ENCODE assay signal across 8 cellular contexts in the genomic region with DNA sequence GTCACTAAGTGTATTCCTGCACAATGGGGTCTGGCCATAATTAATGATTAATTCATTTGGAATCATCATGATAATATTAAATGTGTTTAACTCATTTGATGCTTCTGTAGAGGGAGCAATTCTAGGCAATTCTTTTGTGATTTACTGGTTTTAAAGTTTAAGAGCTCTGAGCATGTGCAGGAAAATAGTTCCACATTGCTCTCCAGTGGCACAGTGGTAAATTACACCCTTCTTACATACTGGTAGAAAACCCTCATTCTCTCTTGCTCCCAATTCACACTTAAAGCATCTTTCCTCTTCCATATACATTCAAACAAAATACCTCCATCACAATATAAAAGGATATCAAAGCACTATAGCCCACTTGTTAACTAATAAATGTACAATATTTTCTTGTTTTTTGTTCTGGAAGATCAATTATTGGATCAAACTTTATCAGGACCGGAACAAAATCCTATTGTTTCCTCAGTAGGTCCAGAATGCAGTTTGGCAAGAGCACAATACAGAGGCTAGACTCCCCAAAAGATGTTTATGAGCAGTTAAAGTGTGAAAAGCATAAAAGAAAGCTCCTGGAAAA.
DNase-seq lines count a peak whose midpoint lies in the region; ATAC-seq and TF ChIP-seq lines count a peak whose summit lies in the region.

No MANE protein-coding gene starts in this region.

- POLR2A ChIA-PET in activated CD8-positive, alpha-beta T cell treated with anti-CD3 and anti-CD28 coated beads for 36 hours (lab: Charles Lee) = no interaction called here
- POLR2A ChIA-PET in activated CD8-positive, alpha-beta T cell treated with anti-CD3 and anti-CD28 coated beads, Interleukin-2, amount 10 ng/mL, durations not matched to agents 7 days and 5 days (lab: Charles Lee) = no interaction called here

- H3K36me3 ChIP-seq in WERI-Rb-1 (no peaks in the 10 kb centered on the region), left lung (no peaks in the 10 kb centered on the region), uterus (no peaks in the 10 kb centered on the region)

- intact Hi-C loops in activated CD8-positive, alpha-beta T cell treated with anti-CD3 and anti-CD28 coated beads for 36 hours (cut with micrococcal nuclease) = no loop called here
- intact Hi-C loops in left lung (cut with DNase I) (loop anchor here in 1 of 2 donors (10.0 kb wide), 1 partner anchor 65 kb away; no protein-coding TSS in a partner anchor), uterus (cut with DNase I; ENCODE audit: low total_unique reads) (no loop called here)

- no peak overlapping the region for H3K27ac ChIP-seq in WERI-Rb-1
- H3K27ac ChIP-seq in left lung = no peak overlapping the region
- H3K27ac ChIP-seq in uterus = no peak overlapping the region

- H3K4me3 Mint-ChIP-seq in activated CD8-positive, alpha-beta T cell treated with anti-CD3 and anti-CD28 coated beads for 36 hours = no peak overlapping the region
- H3K4me3 Mint-ChIP-seq in activated CD8-positive, alpha-beta T cell treated with anti-CD3 and anti-CD28 coated beads, Interleukin-2, amount 10 ng/mL, durations not matched to agents 7 days and 5 days = no peak overlapping the region

- no peak overlapping the region for H3K4me3 ChIP-seq in WERI-Rb-1 (ENCODE audit: low read depth, low read length)
- no peak overlapping the region for H3K4me3 ChIP-seq in left lung
- H3K4me3 ChIP-seq in uterus = no peak overlapping the region

- H3K27me3 ChIP-seq in WERI-Rb-1 (ENCODE audit: insufficient read depth, low read depth, severe bottlenecking) (no peaks in the 10 kb centered on the region), left lung (no peaks in the 10 kb centered on the region), uterus (no peaks in the 10 kb centered on the region)

- peaks cover under 1% of the 10 kb centered on the region for H3K9me3 Mint-ChIP-seq in activated CD8-positive, alpha-beta T cell treated with anti-CD3 and anti-CD28 coated beads for 36 hours
- H3K9me3 Mint-ChIP-seq in activated CD8-positive, alpha-beta T cell treated with anti-CD3 and anti-CD28 coated beads, Interleukin-2, amount 10 ng/mL, durations not matched to agents 7 days and 5 days (ENCODE audit: insufficient read depth) = no peaks in the 10 kb centered on the region

- H3K9me3 ChIP-seq in WERI-Rb-1 (ENCODE audit: severe bottlenecking) = no peaks in the 10 kb centered on the region
- H3K9me3 ChIP-seq in left lung = no peaks in the 10 kb centered on the region
- no peaks in the 10 kb centered on the region for H3K9me3 ChIP-seq in uterus

- no peaks in the 10 kb centered on the region for H3K36me3 Mint-ChIP-seq in activated CD8-positive, alpha-beta T cell treated with anti-CD3 and anti-CD28 coated beads for 36 hours (ENCODE audit: low read depth)
- no peaks in the 10 kb centered on the region for H3K36me3 Mint-ChIP-seq in activated CD8-positive, alpha-beta T cell treated with anti-CD3 and anti-CD28 coated beads, Interleukin-2, amount 10 ng/mL, durations not matched to agents 7 days and 5 days (ENCODE audit: low read depth)

- TF ChIP-seq POLR2A in uterus (IDR thresholded peaks at IDR 0.05) = no peak

- DNase-seq in activated CD8-positive, alpha-beta T cell treated with anti-CD3 and anti-CD28 coated beads for 36 hours = no peak
- no peak for DNase-seq in activated CD8-positive, alpha-beta T cell treated with anti-CD3 and anti-CD28 coated beads, Interleukin-2, amount 10 ng/mL, durations not matched to agents 7 days and 5 days
- DNase-seq in WERI-Rb-1 (no peak), left lung (no peak), GM19238 (ENCODE audit: insufficient read length, low spot score) (no peak), uterus (no peak)

- no peaks in the 10 kb centered on the region for H3K4me1 ChIP-seq in left lung
- no peaks in the 10 kb centered on the region for H3K4me1 ChIP-seq in uterus

- no peaks in the 10 kb centered on the region for H3K27me3 Mint-ChIP-seq in activated CD8-positive, alpha-beta T cell treated with anti-CD3 and anti-CD28 coated beads for 36 hours
- no peaks in the 10 kb centered on the region for H3K27me3 Mint-ChIP-seq in activated CD8-positive, alpha-beta T cell treated with anti-CD3 and anti-CD28 coated beads, Interleukin-2, amount 10 ng/mL, durations not matched to agents 7 days and 5 days (ENCODE audit: low read depth)

- ATAC-seq in activated CD8-positive, alpha-beta T cell treated with anti-CD3 and anti-CD28 coated beads for 36 hours = no peak
- no peak for ATAC-seq in activated CD8-positive, alpha-beta T cell treated with anti-CD3 and anti-CD28 coated beads, Interleukin-2, amount 10 ng/mL, durations not matched to agents 7 days and 5 days
- ATAC-seq in left lung (peak; percentile 77), HG02870 (IDR thresholded peaks at IDR 0.05; ENCODE audit: unreplicated experiment) (no peak)

- no peak overlapping the region for H3K27ac Mint-ChIP-seq in activated CD8-positive, alpha-beta T cell treated with anti-CD3 and anti-CD28 coated beads for 36 hours
- H3K27ac Mint-ChIP-seq in activated CD8-positive, alpha-beta T cell treated with anti-CD3 and anti-CD28 coated beads, Interleukin-2, amount 10 ng/mL, durations not matched to agents 7 days and 5 days = no peak overlapping the region

- no peaks in the 10 kb centered on the region for H3K4me1 Mint-ChIP-seq in activated CD8-positive, alpha-beta T cell treated with anti-CD3 and anti-CD28 coated beads for 36 hours (ENCODE audit: low read depth)
- H3K4me1 Mint-ChIP-seq in activated CD8-positive, alpha-beta T cell treated with anti-CD3 and anti-CD28 coated beads, Interleukin-2, amount 10 ng/mL, durations not matched to agents 7 days and 5 days (ENCODE audit: low read depth) = no peaks in the 10 kb centered on the region

- TF ChIP-seq CTCF in activated CD8-positive, alpha-beta T cell treated with anti-CD3 and anti-CD28 coated beads for 36 hours (IDR thresholded peaks at IDR 0.05) = peak; percentile 45
- peak; percentile 71 for TF ChIP-seq CTCF in LNCAP (IDR thresholded peaks at IDR 0.05)
- peak; percentile 57 for TF ChIP-seq CTCF in WERI-Rb-1 (IDR thresholded peaks at IDR 0.05; ENCODE audit: low read depth, low read length)
- peak; percentile 39 to 55 for TF ChIP-seq CTCF in left lung (IDR thresholded peaks at IDR 0.05)
- TF ChIP-seq CTCF in uterus (IDR thresholded peaks at IDR 0.05) = peak in 2 of 4 experiments; percentile 10 to 18

- CTCF ChIA-PET in activated CD8-positive, alpha-beta T cell treated with anti-CD3 and anti-CD28 coated beads for 36 hours (lab: Charles Lee) = interaction anchor here (1.0 kb wide), 1 partner anchor 89 kb away, joined by 4 read pairs; no protein-coding TSS in a partner anchor
- CTCF ChIA-PET in activated CD8-positive, alpha-beta T cell treated with anti-CD3 and anti-CD28 coated beads, Interleukin-2, amount 10 ng/mL, durations not matched to agents 7 days and 5 days (lab: Charles Lee) = no interaction called here
